Comparison of ENCODE assay signal across 10 cellular contexts in genomic region chr17:18025596-18026407, GRCh38.
A peak's percentile ranks its signal among the peaks of the same experiment; 100 is the strongest.
DNase-seq lines count a peak whose midpoint lies in the region; ATAC-seq lines count a peak whose summit lies in the region.
"Had no signal": no experiment of that assay in that cellular context is flagged by ENCODE, and none has a peak within 500 bp of the region (broad histone marks: within the 10 kb centered on the region; RNA-seq: fewer than 3 reads in every experiment).

No MANE protein-coding gene starts in this region.

- peak; percentile 69 for DNase-seq in CD1c-positive myeloid dendritic cell (ENCODE audit: extremely low spot score)
- DNase-seq in SW480 (ENCODE audit: low spot score), result peak; percentile 25
- DNase-seq in head of caudate nucleus, result peak in 26 of 42 donors; percentile 2 to 68 (median 40)
- DNase-seq in OCI-M2 (lab: John Stamatoyannopoulos, UW; ENCODE audit: unreplicated experiment), result no peak
- DNase-seq in NCI-H128 (lab: John Stamatoyannopoulos, UW; ENCODE audit: unreplicated experiment), result no peak
- DNase-seq in HAP-1 (ENCODE audit: low spot score in 2 of 2), result no peak
- DNase-seq: amniotic stem cell, lower lobe of right lung had no signal

- H3K4me3 ChIP-seq in HAP-1, result no peak overlapping the region
- H3K4me3 ChIP-seq: lower lobe of right lung had no signal

- intact Hi-C loops in head of caudate nucleus (cut with DNase I), result no loop called here

- ATAC-seq in GM19395 (IDR thresholded peaks at IDR 0.05; ENCODE audit: unreplicated experiment) (peak; percentile 75), HG03135 (IDR thresholded peaks at IDR 0.05; ENCODE audit: unreplicated experiment) (no peak)

- in situ Hi-C loops in HAP-1 (cut with MboI; ENCODE audit: low sequenced_read_pairs), result no loop called here

- H3K9me3 ChIP-seq in HAP-1, result no peaks in the 10 kb centered on the region
- H3K9me3 ChIP-seq: lower lobe of right lung had no signal

- H3K4me1 ChIP-seq in HAP-1, result peaks cover 15% of the 10 kb centered on the region

- H3K27me3 ChIP-seq in HAP-1 (ENCODE audit: low read depth), result no peaks in the 10 kb centered on the region

- H3K36me3 ChIP-seq in HAP-1 (replicated peaks), result no peaks in the 10 kb centered on the region

Comparison
In these comparisons a context has a peak if more than half of its experiments do, and no peak if none do; other contexts are left out.
1. DNase-seq: peak in CD1c-positive myeloid dendritic cell (single experiment), SW480 (single experiment) and head of caudate nucleus (26 of 42); none in OCI-M2 (single experiment), NCI-H128 (single experiment) and HAP-1 (0 of 2).